In the genomic region with DNA sequence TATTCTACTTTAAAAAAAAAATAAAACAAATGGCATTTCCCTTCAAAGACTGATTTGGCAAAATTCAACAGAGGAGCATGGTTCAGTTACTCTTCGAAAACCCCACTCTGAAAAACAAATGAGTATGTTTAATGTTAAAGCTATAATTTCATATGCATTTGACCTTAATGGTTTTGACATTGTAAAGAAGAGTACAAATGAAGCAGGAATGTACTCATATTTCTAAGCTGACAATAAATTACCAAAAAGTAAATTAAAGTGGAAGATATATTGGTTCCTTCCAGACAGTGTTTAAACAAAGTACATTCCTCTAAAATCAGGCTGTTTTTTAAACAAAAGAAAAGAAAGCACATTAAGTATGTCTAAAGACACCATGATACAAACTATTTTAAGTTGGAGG, we compare ENCODE assay signal across 18 cellular contexts.
"Had no signal": no experiment of that assay in that cellular context is flagged by ENCODE, and none has a peak within 500 bp of the region (broad histone marks: within the 10 kb centered on the region; RNA-seq: fewer than 3 reads in every experiment).

No MANE protein-coding gene starts in this region.

- H3K27ac ChIP-seq: foreskin keratinocyte, hepatocyte, left ventricle myocardium inferior, tibial nerve had no signal

- H2AFZ ChIP-seq: hepatocyte had no signal

- H3K4me1 Mint-ChIP-seq: immature natural killer cell had no signal

- H3K27me3 Mint-ChIP-seq: activated B cell treated with CpG ODN at 0.5 μM for 24 hours; activated CD4-positive, alpha-beta T cell treated with anti-CD3 and anti-CD28 coated beads for 36 hours; natural killer cell treated with Interleukin-12 subunit alpha and Interleukin-12 subunit beta and Interleukin-15 and Interleukin-18, amount 100 ng/mL, for 72 hours; T-helper 17 cell had no signal

- H3K4me3 ChIP-seq: hepatocyte, left ventricle myocardium inferior, tibial nerve had no signal

- H3K4me3 Mint-ChIP-seq: activated B cell treated with CpG ODN at 0.5 μM for 24 hours; activated CD4-positive, alpha-beta T cell treated with anti-CD3 and anti-CD28 coated beads for 36 hours; activated T-helper 1 cell treated with anti-CD3 and anti-CD28 coated beads, Interleukin-12 subunit alpha, Interleukin-12 subunit beta, Interleukin-2, Interleukin-4 antibody, amounts not matched to agents 30 ng/mL and 10 ng/mL and 1 ng/mL, durations not matched to agents 14 hours and 24 hours and 36 hours; immature natural killer cell; natural killer cell treated with Interleukin-12 subunit alpha and Interleukin-12 subunit beta and Interleukin-15 and Interleukin-18, amount 100 ng/mL, for 72 hours; T-helper 17 cell had no signal

- H3K27ac Mint-ChIP-seq: activated B cell treated with CpG ODN at 0.5 μM for 24 hours; activated T-helper 1 cell treated with anti-CD3 and anti-CD28 coated beads, Interleukin-12 subunit alpha, Interleukin-12 subunit beta, Interleukin-2, Interleukin-4 antibody, amounts not matched to agents 30 ng/mL and 10 ng/mL and 1 ng/mL, durations not matched to agents 14 hours and 24 hours and 36 hours; immature natural killer cell; natural killer cell treated with Interleukin-12 subunit alpha and Interleukin-12 subunit beta and Interleukin-15 and Interleukin-18, amount 100 ng/mL, for 72 hours; progenitor cell of endocrine pancreas; T-helper 17 cell had no signal

- H3K9me3 Mint-ChIP-seq: activated B cell treated with CpG ODN at 0.5 μM for 24 hours; activated naive CD4-positive, alpha-beta T cell treated with anti-CD3 and anti-CD28 coated beads, Interleukin-2, amount 50 U/mL, for 72 hours; activated T-helper 1 cell treated with anti-CD3 and anti-CD28 coated beads, Interleukin-12 subunit alpha, Interleukin-12 subunit beta, Interleukin-2, Interleukin-4 antibody, amounts not matched to agents 30 ng/mL and 10 ng/mL and 1 ng/mL, durations not matched to agents 14 hours and 24 hours and 36 hours; immature natural killer cell; natural killer cell treated with Interleukin-12 subunit alpha and Interleukin-12 subunit beta and Interleukin-15 and Interleukin-18, amount 100 ng/mL, for 72 hours had no signal

- H3K9me3 ChIP-seq: left ventricle myocardium inferior, tibial nerve had no signal

- H3K4me1 ChIP-seq: left ventricle myocardium inferior had no signal

- H3K4me2 ChIP-seq: hepatocyte had no signal

- H3K27me3 ChIP-seq: foreskin keratinocyte, hepatocyte, tibial nerve had no signal

- H3K36me3 ChIP-seq: left ventricle myocardium inferior had no signal

- H3K36me3 Mint-ChIP-seq: natural killer cell treated with Interleukin-12 subunit alpha and Interleukin-12 subunit beta and Interleukin-15 and Interleukin-18, amount 100 ng/mL, for 72 hours had no signal

- ATAC-seq: activated naive CD4-positive, alpha-beta T cell treated with anti-CD3 and anti-CD28 coated beads, Interleukin-2, amount 50 U/mL, for 72 hours; foreskin keratinocyte; natural killer cell treated with Interleukin-12 subunit alpha and Interleukin-12 subunit beta and Interleukin-15 and Interleukin-18, amount 100 ng/mL, for 72 hours; T-helper 17 cell had no signal

- DNase-seq: activated B cell treated with CpG ODN at 0.5 μM for 24 hours; activated CD4-positive, alpha-beta T cell treated with anti-CD3 and anti-CD28 coated beads for 36 hours; activated CD4-positive, alpha-beta T cell treated with anti-CD3 and anti-CD28 coated beads, Interleukin-2, amount 50 U/mL, for 48 hours; activated gamma-delta T cell; amniotic stem cell; cortex of kidney; foreskin keratinocyte; immature natural killer cell; left ventricle myocardium inferior; stimulated activated CD4-positive, alpha-beta T cell treated with anti-CD3 and anti-CD28 coated beads, Interleukin-4, amount 100 ng/mL, for 24 hours; stimulated activated naive CD4-positive, alpha-beta T cell treated with Interleukin-2 at 50 U/mL for 16 hours; T-helper 17 cell had no signal
